Comparison of ENCODE assay signal across 19 cellular contexts in the genomic region with DNA sequence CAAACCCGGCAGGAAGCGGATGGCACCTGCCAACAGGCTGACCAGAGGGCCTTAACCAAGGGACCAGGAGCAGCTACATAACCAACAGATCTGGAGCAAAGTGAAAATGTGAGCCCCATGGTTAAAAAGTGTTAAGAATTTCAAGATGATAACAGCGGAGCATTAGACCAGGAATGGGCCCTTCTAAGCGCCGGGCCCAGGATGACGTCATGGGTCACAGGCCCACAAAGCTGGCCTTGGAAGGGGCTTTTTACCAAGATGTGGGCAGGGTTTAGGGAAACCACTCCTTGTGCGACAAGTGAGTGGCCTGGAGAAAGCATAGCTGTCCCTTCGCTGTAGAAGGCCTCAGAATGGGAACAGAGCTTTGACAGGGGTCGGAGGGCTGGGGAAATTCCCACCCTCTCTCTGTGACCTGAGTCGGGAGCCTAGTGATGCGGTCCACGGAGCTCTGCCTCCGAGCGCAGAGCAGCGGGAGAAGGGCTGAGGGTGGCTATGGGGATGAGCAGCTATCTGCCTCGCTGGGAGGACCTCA.
"Had no signal": no experiment of that assay in that cellular context is flagged by ENCODE, and none has a peak within 500 bp of the region (broad histone marks: within the 10 kb centered on the region; RNA-seq: fewer than 3 reads in every experiment).

No MANE protein-coding gene starts in this region.

- ATAC-seq: activated CD4-positive, CD25-positive, alpha-beta regulatory T cell treated with anti-CD3 and anti-CD28 coated beads, Interleukin-2, amount 50 U/mL, for 24 hours; activated CD8-positive, alpha-beta T cell treated with anti-CD3 and anti-CD28 coated beads, Interleukin-2, amount 10 ng/mL, durations not matched to agents 7 days and 5 days; esophagus mucosa; gastrocnemius medialis; heart right ventricle; left cardiac atrium; natural killer cell had no signal

- H3K27ac Mint-ChIP-seq: activated CD8-positive, alpha-beta T cell treated with anti-CD3 and anti-CD28 coated beads, Interleukin-2, amount 10 ng/mL, durations not matched to agents 7 days and 5 days; activated naive CD4-positive, alpha-beta T cell treated with anti-CD3 and anti-CD28 coated beads, Interleukin-2, amount 10 ng/mL, durations not matched to agents 7 days and 5 days; activated T-cell treated with anti-CD3 and anti-CD28 coated beads, Interleukin-2, amount 50 U/mL, for 24 hours; activated T-helper 2 cell treated with anti-CD3 and anti-CD28 coated beads, Interferon-gamma antibody, Interleukin-2, Interleukin-4, amounts not matched to agents 10 μg/mL and 5 μg/mL and 100 μg/mL, durations not matched to agents 14 hours and 24 hours and 36 hours; natural killer cell; T-helper 1 cell treated with Interleukin-12 subunit alpha and Interleukin-12 subunit beta and Interleukin-4 antibody, amounts not matched to agents 30 μg/mL and 1 μg/mL, for 36 hours; type B pancreatic cell had no signal

- H3K36me3 Mint-ChIP-seq: activated naive CD4-positive, alpha-beta T cell treated with anti-CD3 and anti-CD28 coated beads, Interleukin-2, amount 10 ng/mL, durations not matched to agents 7 days and 5 days; natural killer cell; type B pancreatic cell had no signal

- DNase-seq: activated CD4-positive, alpha-beta T cell treated with anti-CD3 and anti-CD28 coated beads, Interleukin-2, amount 10 ng/mL, durations not matched to agents 7 days and 5 days; activated CD8-positive, alpha-beta T cell treated with anti-CD3 and anti-CD28 coated beads, Interleukin-2, amount 10 ng/mL, durations not matched to agents 7 days and 5 days; activated naive CD4-positive, alpha-beta T cell treated with anti-CD3 and anti-CD28 coated beads, Interleukin-2, amount 10 ng/mL, durations not matched to agents 7 days and 5 days; activated T-cell treated with anti-CD3 and anti-CD28 coated beads, Interleukin-2, amount 50 U/mL, for 24 hours; aorta; gastrocnemius medialis; heart right ventricle; left cardiac atrium; natural killer cell; occipital lobe; retina; stomach had no signal

- H3K4me3 Mint-ChIP-seq: activated CD4-positive, alpha-beta T cell treated with anti-CD3 and anti-CD28 coated beads, Interleukin-2, amount 10 ng/mL, durations not matched to agents 7 days and 5 days; activated CD8-positive, alpha-beta T cell treated with anti-CD3 and anti-CD28 coated beads, Interleukin-2, amount 10 ng/mL, durations not matched to agents 7 days and 5 days; activated naive CD4-positive, alpha-beta T cell treated with anti-CD3 and anti-CD28 coated beads, Interleukin-2, amount 10 ng/mL, durations not matched to agents 7 days and 5 days; activated T-cell treated with anti-CD3 and anti-CD28 coated beads, Interleukin-2, amount 50 U/mL, for 24 hours; natural killer cell; T-helper 1 cell treated with Interleukin-12 subunit alpha and Interleukin-12 subunit beta and Interleukin-4 antibody, amounts not matched to agents 30 μg/mL and 1 μg/mL, for 36 hours; type B pancreatic cell had no signal

- H3K27ac ChIP-seq: breast epithelium, coronary artery, gastrocnemius medialis, heart right ventricle, stomach had no signal

- H3K9me3 Mint-ChIP-seq: activated CD4-positive, alpha-beta T cell treated with anti-CD3 and anti-CD28 coated beads, Interleukin-2, amount 10 ng/mL, durations not matched to agents 7 days and 5 days; activated naive CD4-positive, alpha-beta T cell treated with anti-CD3 and anti-CD28 coated beads, Interleukin-2, amount 10 ng/mL, durations not matched to agents 7 days and 5 days; activated T-cell treated with anti-CD3 and anti-CD28 coated beads, Interleukin-2, amount 50 U/mL, for 24 hours; activated T-helper 2 cell treated with anti-CD3 and anti-CD28 coated beads, Interferon-gamma antibody, Interleukin-2, Interleukin-4, amounts not matched to agents 10 μg/mL and 5 μg/mL and 100 μg/mL, durations not matched to agents 14 hours and 24 hours and 36 hours; natural killer cell; T-helper 1 cell treated with Interleukin-12 subunit alpha and Interleukin-12 subunit beta and Interleukin-4 antibody, amounts not matched to agents 30 μg/mL and 1 μg/mL, for 36 hours had no signal

- H3K4me1 ChIP-seq: breast epithelium, gastrocnemius medialis, heart right ventricle, stomach had no signal

- H3K9me3 ChIP-seq: breast epithelium, gastrocnemius medialis, stomach had no signal

- H3K4me3 ChIP-seq: breast epithelium, coronary artery, gastrocnemius medialis, heart right ventricle, stomach had no signal

- H3K4me1 Mint-ChIP-seq: activated CD4-positive, alpha-beta T cell treated with anti-CD3 and anti-CD28 coated beads, Interleukin-2, amount 10 ng/mL, durations not matched to agents 7 days and 5 days; activated naive CD4-positive, alpha-beta T cell treated with anti-CD3 and anti-CD28 coated beads, Interleukin-2, amount 10 ng/mL, durations not matched to agents 7 days and 5 days; natural killer cell had no signal

- H3K36me3 ChIP-seq: breast epithelium, gastrocnemius medialis, heart right ventricle, stomach had no signal
